14 cellular contexts compared by ENCODE assay signal in the genomic region with DNA sequence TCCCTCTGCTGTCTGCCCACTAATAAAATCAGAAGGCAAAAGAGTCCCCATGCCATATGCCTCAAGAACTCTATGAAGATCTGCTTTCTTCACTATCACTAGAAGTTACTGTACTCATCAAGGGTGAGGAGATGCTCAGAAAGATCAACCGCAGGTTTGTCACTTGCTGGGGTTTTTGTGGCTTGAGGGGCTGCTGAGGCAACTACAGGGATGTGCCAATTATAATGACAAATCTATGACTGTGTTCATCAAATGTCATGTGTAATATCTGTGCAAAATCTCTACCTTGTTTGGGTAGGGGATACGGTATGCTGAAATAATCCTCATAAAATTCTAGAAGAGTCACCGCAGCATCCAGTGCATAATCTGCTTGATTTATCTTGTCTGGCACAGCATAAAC. TPM values are rescaled to one million over a fixed set of nuclear protein-coding genes. Genes with fewer than 3 reads are reported as not detected.
A peak's percentile ranks its signal among the peaks of the same experiment; 100 is the strongest.
DNase-seq lines count a peak whose midpoint lies in the region.
"Had no signal": no experiment of that assay in that cellular context is flagged by ENCODE, and none has a peak within 500 bp of the region (broad histone marks: within the 10 kb centered on the region; RNA-seq: fewer than 3 reads in every experiment).

No MANE protein-coding gene starts in this region.

- H3K27me3 Mint-ChIP-seq in CD4-positive, alpha-beta memory T cell: no peaks in the 10 kb centered on the region
- H3K27me3 Mint-ChIP-seq in activated CD4-positive, alpha-beta T cell treated with anti-CD3 and anti-CD28 coated beads, Interleukin-2, amount 10 ng/mL, durations not matched to agents 24 days and 14 days: no peaks in the 10 kb centered on the region

- H3K4me3 Mint-ChIP-seq in CD4-positive, alpha-beta memory T cell: peak overlapping the region in 4 of 8 donors; percentile 7 to 36 (median 21)
- H3K4me3 Mint-ChIP-seq in activated CD4-positive, alpha-beta T cell treated with anti-CD3 and anti-CD28 coated beads, Interleukin-2, amount 10 ng/mL, durations not matched to agents 24 days and 14 days: no peak overlapping the region

- peaks cover 28% of the 10 kb centered on the region for H3K4me1 ChIP-seq in CD4-positive, alpha-beta memory T cell (ENCODE audit: insufficient read depth, low read length)
- H3K4me1 ChIP-seq: right lobe of liver had no signal

- CTCF ChIA-PET in CD4-positive, alpha-beta memory T cell (lab: Charles Lee; ENCODE audit: partially characterized antibody): no interaction called here

- peak; percentile 9 to 71 (median 24) for DNase-seq in CD4-positive, alpha-beta memory T cell
- peak; percentile 75 for DNase-seq in activated CD4-positive, alpha-beta T cell treated with anti-CD3 and anti-CD28 coated beads, Interleukin-2, amount 10 ng/mL, durations not matched to agents 24 days and 14 days
- DNase-seq in activated naive CD4-positive, alpha-beta T cell treated with Interleukin-2 at 50 U/mL for 16 hours: peak; percentile 54
- peak; percentile 38 to 39 for DNase-seq in stimulated activated CD4-positive, alpha-beta T cell treated with anti-CD3 and anti-CD28 coated beads, Interleukin-2, amount 100 ng/mL, for 24 hours
- DNase-seq in occipital lobe (lab: John Stamatoyannopoulos, UW) (no peak), glomerular visceral epithelial cell (ENCODE audit: extremely low spot score) (no peak), OCI-M2 (lab: John Stamatoyannopoulos, UW; ENCODE audit: unreplicated experiment) (no peak), NCI-H2171 (lab: John Stamatoyannopoulos, UW) (no peak)
- DNase-seq: DMS53, GM23248, hippocampal formation, left ventricle myocardium inferior, right lobe of liver had no signal

- H3K27ac Mint-ChIP-seq in CD4-positive, alpha-beta memory T cell: peak overlapping the region; percentile 50 to 81 (median 69)
- peak overlapping the region; percentile 65 for H3K27ac Mint-ChIP-seq in activated CD4-positive, alpha-beta T cell treated with anti-CD3 and anti-CD28 coated beads, Interleukin-2, amount 10 ng/mL, durations not matched to agents 24 days and 14 days

- peaks cover 80 to 86% of the 10 kb centered on the region in 2 donors for H3K36me3 Mint-ChIP-seq in CD4-positive, alpha-beta memory T cell
- peaks cover 83% of the 10 kb centered on the region for H3K36me3 Mint-ChIP-seq in activated CD4-positive, alpha-beta T cell treated with anti-CD3 and anti-CD28 coated beads, Interleukin-2, amount 10 ng/mL, durations not matched to agents 24 days and 14 days (ENCODE audit: low read depth)

- peaks cover 76% of the 10 kb centered on the region for H3K36me3 ChIP-seq in CD4-positive, alpha-beta memory T cell (ENCODE audit: insufficient read depth, low read length)

- H3K4me3 ChIP-seq in CD4-positive, alpha-beta memory T cell (ENCODE audit: low read length in 2 of 2): no peak overlapping the region
- H3K4me3 ChIP-seq: GM23248, left ventricle myocardium inferior, right lobe of liver had no signal

- intact Hi-C loops in CD4-positive, alpha-beta memory T cell (cut with micrococcal nuclease): no loop called here
- intact Hi-C loops in activated CD4-positive, alpha-beta T cell treated with anti-CD3 and anti-CD28 coated beads, Interleukin-2, amount 10 ng/mL, durations not matched to agents 24 days and 14 days (cut with micrococcal nuclease): no loop called here

- peaks cover 0 to 3% (median 0%) of the 10 kb centered on the region in 8 donors for H3K9me3 Mint-ChIP-seq in CD4-positive, alpha-beta memory T cell
- H3K9me3 Mint-ChIP-seq in activated CD4-positive, alpha-beta T cell treated with anti-CD3 and anti-CD28 coated beads, Interleukin-2, amount 10 ng/mL, durations not matched to agents 24 days and 14 days: peaks cover 4% of the 10 kb centered on the region

- H3K9me3 ChIP-seq in CD4-positive, alpha-beta memory T cell (ENCODE audit: control insufficient read depth in 1 of 2, low read length in 2 of 2): no peaks in the 10 kb centered on the region
- H3K9me3 ChIP-seq: left ventricle myocardium inferior, right lobe of liver had no signal

- no peaks in the 10 kb centered on the region for H3K27me3 ChIP-seq in CD4-positive, alpha-beta memory T cell (ENCODE audit: insufficient read depth, low read length)
- H3K27me3 ChIP-seq: right lobe of liver had no signal

- peaks cover 39 to 63% (median 52%) of the 10 kb centered on the region in 4 donors for H3K4me1 Mint-ChIP-seq in CD4-positive, alpha-beta memory T cell
- peaks cover 27% of the 10 kb centered on the region for H3K4me1 Mint-ChIP-seq in activated CD4-positive, alpha-beta T cell treated with anti-CD3 and anti-CD28 coated beads, Interleukin-2, amount 10 ng/mL, durations not matched to agents 24 days and 14 days

- POLR2A ChIA-PET in CD4-positive, alpha-beta memory T cell (lab: Charles Lee; ENCODE audit: partially characterized antibody): interaction anchor here (1.2 to 1.8 kb wide), 2 partner anchors 12 to 14 kb away, joined by 3 to 11 read pairs; no protein-coding TSS in a partner anchor

- no peak overlapping the region for H3K27ac ChIP-seq in CD4-positive, alpha-beta memory T cell (ENCODE audit: low read depth, low read length)
- H3K27ac ChIP-seq: GM23248, HL-60, left ventricle myocardium inferior, right lobe of liver had no signal

RNA-seq across cellular contexts. Expression of a gene that starts 13.0 kb away (rescaled TPM):
- 100 to 1,000 TPM; 158 to 176 TPM for total RNA-seq in CD4-positive, alpha-beta memory T cell
- polyA plus RNA-seq in CD4-positive, alpha-beta memory T cell: 10 to 100 TPM; 51.3 to 58.9 TPM
- total RNA-seq in activated CD4-positive, alpha-beta T cell treated with anti-CD3 and anti-CD28 coated beads, Interleukin-2, amount 10 ng/mL, durations not matched to agents 24 days and 14 days: 91.6 and 99.1 TPM in 2 replicates
- total RNA-seq in occipital lobe: 13.1 TPM

Comparison
In these comparisons a context has a peak if more than half of its experiments do, and no peak if none do; other contexts are left out.
1. DNase-seq: peak in CD4-positive, alpha-beta memory T cell (5 of 5), activated CD4-positive, alpha-beta T cell treated with anti-CD3 and anti-CD28 coated beads, Interleukin-2, amount 10 ng/mL, durations not matched to agents 24 days and 14 days (single experiment), activated naive CD4-positive, alpha-beta T cell treated with Interleukin-2 at 50 U/mL for 16 hours (single experiment) and stimulated activated CD4-positive, alpha-beta T cell treated with anti-CD3 and anti-CD28 coated beads, Interleukin-2, amount 100 ng/mL, for 24 hours (2 of 2); none in occipital lobe (single experiment), glomerular visceral epithelial cell (single experiment), OCI-M2 (single experiment) and NCI-H2171 (single experiment).